In genomic region chr10:103476046-103476768, GRCh38 we compare ENCODE assay signal across 1 cellular context.
TF ChIP-seq lines count a peak whose summit lies in the region.

No MANE protein-coding gene starts in this region.

TF ChIP-seq in K562, 482 proteins besides CTCF, POLR2A, EP300 and RAD21:
- peak; percentile 57; the same call in 1 of the 2 replicates for TF ChIP-seq TFAP4 (CRISPR knock-in tag; IDR thresholded peaks at IDR 0.05; ENCODE audit: borderline replicate concordance)
- 0 out of 2 replicates have a peak, but pooled peaks have one; percentile 9 for TF ChIP-seq CREM (IDR thresholded peaks at IDR 0.05; ENCODE audit: low read depth)
- TF ChIP-seq NR2C2 (CRISPR knock-in tag; IDR thresholded peaks at IDR 0.05): no peak
- peak; percentile 23; the same call in 1 of the 2 replicates for TF ChIP-seq NR2C2 (tag; IDR thresholded peaks at IDR 0.05)
- TF ChIP-seq VEZF1 (CRISPR knock-in tag; IDR thresholded peaks at IDR 0.05): peak; percentile 81
- peak; percentile 32; the same call in 1 of the 2 replicates for TF ChIP-seq NR2C1 (IDR thresholded peaks at IDR 0.05)
- TF ChIP-seq NR2C1 (tag; IDR thresholded peaks at IDR 0.05): no peak
- TF ChIP-seq SPI1 (IDR thresholded peaks at IDR 0.05; ENCODE audit: borderline replicate concordance, low read depth, low read length): 0 out of 2 replicates have a peak, but pooled peaks have one; percentile 12
- TF ChIP-seq ZSCAN29 (IDR thresholded peaks at IDR 0.05): no peak
- no peak for TF ChIP-seq ZNF311 (CRISPR knock-in tag; IDR thresholded peaks at IDR 0.05)
- no peak for TF ChIP-seq ELF4 (CRISPR knock-in tag; IDR thresholded peaks at IDR 0.05)
